In genomic region chr7:27095897-27096755, GRCh38 we compare ENCODE assay signal across 8 cellular contexts. TPM values are rescaled to one million over a fixed set of nuclear protein-coding genes. Genes with fewer than 3 reads are reported as not detected.
A peak's percentile ranks its signal among the peaks of the same experiment; 100 is the strongest.
DNase-seq lines count a peak whose midpoint lies in the region; ATAC-seq, FAIRE-seq and TF ChIP-seq lines count a peak whose summit lies in the region.

Gene HOXA1 (minus strand): TSS chr7:27096000. CDS start chr7:27095912, 88 bp downstream.

- H3K4me1 ChIP-seq in H1 (replicated peaks in 1 of 4; ENCODE audit: control insufficient read depth in 3 of 4, insufficient read depth in 4 of 4, low read length in 3 of 4) = peaks cover under 1 to 26% (median 16%) of the 10 kb centered on the region in 4 experiments

- no peak for TF ChIP-seq POLR2A in H1 (IDR thresholded peaks at IDR 0.05; ENCODE audit: control extremely low read depth in 1 of 2, low read depth in 2 of 2, low read length in 2 of 2)

- POLR2A ChIA-PET in activated CD4-positive, alpha-beta memory T cell treated with anti-CD3 and anti-CD28 coated beads for 36 hours (lab: Charles Lee) = no interaction called here
- POLR2A ChIA-PET in H1 (lab: Charles Lee; ENCODE audit: partially characterized antibody) = interaction anchor here (0.7 to 1.3 kb wide), 4 partner anchors 9 to 28 kb away, joined by 3 to 6 read pairs (median 3); no protein-coding TSS in a partner anchor

- H3K27me3 Mint-ChIP-seq in activated CD4-positive, alpha-beta memory T cell treated with anti-CD3 and anti-CD28 coated beads for 36 hours = peaks cover 62% of the 10 kb centered on the region

- DNase-seq in NCI-H524 treated with DMSO at 0.1 percent for 48 hours (lab: John Stamatoyannopoulos, UW) (peak; percentile 50), H1 (ENCODE audit: low read depth in 1 of 2, low spot score in 2 of 2) (peak in 1 of 2 experiments; percentile 79), mucosa of gallbladder (ENCODE audit: low spot score) (peak; percentile 65)
- DNase-seq in activated CD4-positive, alpha-beta memory T cell treated with anti-CD3 and anti-CD28 coated beads for 36 hours = peak; percentile 85
- peak; percentile 43 to 50 for DNase-seq in stimulated activated CD8-positive, alpha-beta memory T cell treated with anti-CD3 and anti-CD28 coated beads, Interleukin-7, amount 100 ng/mL, for 1 hour (ENCODE audit: low read depth in 2 of 2)

- no peak for FAIRE-seq in H1 (lab: Jason Lieb, UNC)

- 1% methylated on average over 25 of the region's 68 CpGs; no CpG with 5 or more reads in 1 of the 2 experiments for WGBS in H1 (ENCODE audit: extremely low coverage in 1 of 2, insufficient coverage in 1 of 2, insufficient read length in 1 of 2, insufficient replicate concordance in 2 of 2, low coverage in 1 of 2, low lambda C conversion rate in 2 of 2, missing lambda C conversion rate in 1 of 2), 2 experiments

- H3K9me3 ChIP-seq in H1 (ENCODE audit: insufficient read depth in 2 of 2, low read depth in 1 of 2, low read length in 1 of 2) = no peaks in the 10 kb centered on the region

- peak within 1 kb of the TSS; percentile 29; the same call in 1 of the 2 replicates for H2BK12ac ChIP-seq in H1 (ENCODE audit: low read depth, low read length)

- no peak within 1 kb of the TSS for H3K9ac ChIP-seq in H1 (replicated peaks in 1 of 4; ENCODE audit: extremely low read depth in 1 of 4, low read depth in 3 of 4, low read length in 3 of 4)

- H2AFZ ChIP-seq in H1 (ENCODE audit: low read length) = no peak within 1 kb of the TSS

- H2BK20ac ChIP-seq in H1 (ENCODE audit: low read length) = no peak within 1 kb of the TSS

- H3K27ac Mint-ChIP-seq in activated CD4-positive, alpha-beta memory T cell treated with anti-CD3 and anti-CD28 coated beads for 36 hours = no peak within 1 kb of the TSS

- CTCF ChIA-PET in activated CD4-positive, alpha-beta memory T cell treated with anti-CD3 and anti-CD28 coated beads for 36 hours (lab: Charles Lee) = interaction anchor here (1.3 to 2.2 kb wide), 4 partner anchors 55 to 409 kb away, joined by 4 to 10 read pairs (median 8); no protein-coding TSS in a partner anchor
- CTCF ChIA-PET in H1 (lab: Charles Lee; ENCODE audit: partially characterized antibody) = interaction anchor here (0.7 to 12.1 kb wide), 13 partner anchors 9 to 239 kb away, joined by 3 to 123 read pairs (median 4); partner anchors contain the start of genes HOXA3, HOXA5 and HOXA6

- H3K23me2 ChIP-seq in H1 (ENCODE audit: low read depth, low read length) = peaks cover 5% of the 10 kb centered on the region; the same call in 1 of the 2 replicates

- peak within 1 kb of the TSS; percentile 22 to 63 (median 30); a peak in 7 of 8 replicates for H3K4me3 ChIP-seq in H1 (ENCODE audit: extremely low read depth in 1 of 4, insufficient read depth in 2 of 4, low read depth in 3 of 4, low read length in 4 of 4)

- H3K79me2 ChIP-seq in H1 (ENCODE audit: control insufficient read depth in 1 of 2, insufficient read depth in 2 of 2, low read length in 2 of 2) = no peaks in the 10 kb centered on the region

- H3K18ac ChIP-seq in H1 (ENCODE audit: extremely low read depth, low read length) = no peak within 1 kb of the TSS; the same call in 1 of the 2 replicates

- intact Hi-C loops in activated CD4-positive, alpha-beta memory T cell treated with anti-CD3 and anti-CD28 coated beads for 36 hours (cut with micrococcal nuclease) = loop anchor here (1.0 to 5.0 kb wide), 4 partner anchors 38 to 1234 kb away; partner anchors contain the start of gene SKAP2

- no peak within 1 kb of the TSS for H2BK120ac ChIP-seq in H1 (replicated peaks; ENCODE audit: low read depth, low read length)

- no peak within 1 kb of the TSS for H3K14ac ChIP-seq in H1 (ENCODE audit: insufficient read length)

- peaks cover 86 to 100% (median 95%) of the 10 kb centered on the region in 4 experiments for H3K27me3 ChIP-seq in H1 (replicated peaks in 1 of 4; ENCODE audit: control insufficient read depth in 3 of 4, extremely low read depth in 1 of 4, insufficient read depth in 3 of 4, low read length in 3 of 4)

- no peaks in the 10 kb centered on the region for H3K79me1 ChIP-seq in H1 (ENCODE audit: low read depth, low read length)

- H4K5ac ChIP-seq in H1 (ENCODE audit: insufficient read length, low read depth, low read length) = no peak within 1 kb of the TSS

- H3K4me3 Mint-ChIP-seq in activated CD4-positive, alpha-beta memory T cell treated with anti-CD3 and anti-CD28 coated beads for 36 hours = peak within 1 kb of the TSS; percentile 66

- peak; percentile 8 to 25; a peak in 2 of 4 replicates for TF ChIP-seq RAD21 in H1 (IDR thresholded peaks at IDR 0.05 in 1 of 2, conservative IDR thresholded peaks at IDR 0.05 in 1 of 2; ENCODE audit: low read depth in 2 of 2, low read length in 2 of 2)

- H3K9me3 Mint-ChIP-seq in activated CD4-positive, alpha-beta memory T cell treated with anti-CD3 and anti-CD28 coated beads for 36 hours = no peaks in the 10 kb centered on the region

- peaks cover 18 to 30% of the 10 kb centered on the region in 2 experiments for H4K20me1 ChIP-seq in H1 (replicated peaks in 1 of 2; ENCODE audit: control insufficient read depth in 1 of 2, insufficient read depth in 2 of 2, low read length in 2 of 2)

- H3K56ac ChIP-seq in H1 (replicated peaks; ENCODE audit: insufficient read length, low read depth, low read length) = no peak within 1 kb of the TSS

- H3K27ac ChIP-seq in C4-2B (peak within 1 kb of the TSS; percentile 55), H1 (ENCODE audit: low read depth, low read length) (no peak within 1 kb of the TSS)

- H4K91ac ChIP-seq in H1 (replicated peaks; ENCODE audit: insufficient read length, low read length) = no peak within 1 kb of the TSS

- TF ChIP-seq EP300 in H1 (IDR thresholded peaks at IDR 0.05; ENCODE audit: borderline replicate concordance in 1 of 2, low read depth in 2 of 2, low read length in 2 of 2) = no peak

- H3K23ac ChIP-seq in H1 (ENCODE audit: insufficient read length) = no peak within 1 kb of the TSS

- H3K4me1 Mint-ChIP-seq in activated CD4-positive, alpha-beta memory T cell treated with anti-CD3 and anti-CD28 coated beads for 36 hours (ENCODE audit: low read depth) = peaks cover 15% of the 10 kb centered on the region

- peaks cover 6% of the 10 kb centered on the region for H3K36me3 Mint-ChIP-seq in activated CD4-positive, alpha-beta memory T cell treated with anti-CD3 and anti-CD28 coated beads for 36 hours

- no peak within 1 kb of the TSS for H3K4ac ChIP-seq in H1 (replicated peaks; ENCODE audit: insufficient read length, low read depth, low read length)

- H3K36me3 ChIP-seq in H1 (ENCODE audit: control insufficient read depth in 2 of 4, insufficient read depth in 4 of 4, low read length in 3 of 4) = no peaks in the 10 kb centered on the region

- peak; percentile 87 for ATAC-seq in GM19324 (IDR thresholded peaks at IDR 0.05; ENCODE audit: low FRiP score, unreplicated experiment)
- ATAC-seq in HG03432 (IDR thresholded peaks at IDR 0.05; ENCODE audit: unreplicated experiment) = peak; percentile 92

- H2BK15ac ChIP-seq in H1 (ENCODE audit: low read length) = no peak within 1 kb of the TSS; the same call in 1 of the 2 replicates

- H3K4me2 ChIP-seq in H1 (ENCODE audit: insufficient read depth in 1 of 2, low read depth in 2 of 2, low read length in 2 of 2) = peak within 1 kb of the TSS; percentile 70 to 78

- TF ChIP-seq CTCF in C4-2B (conservative IDR thresholded peaks at IDR 0.05) (no peak), H1 (IDR thresholded peaks at IDR 0.05; ENCODE audit: control extremely low read depth in 1 of 3, insufficient read depth in 1 of 3, low read depth in 1 of 3, low read length in 3 of 3) (no peak)

- 0 out of 2 replicates have a peak within 1 kb of the TSS, but pooled peaks have one; percentile 15 for H2AK5ac ChIP-seq in H1 (ENCODE audit: low read depth, low read length)

- no peak within 1 kb of the TSS for H2BK5ac ChIP-seq in H1 (ENCODE audit: low read depth, low read length)

- H4K8ac ChIP-seq in H1 (ENCODE audit: extremely low read depth, insufficient read depth, low read length) = no peak within 1 kb of the TSS; the same call in 1 of the 2 replicates

TF ChIP-seq in H1, 55 proteins besides CTCF, POLR2A, EP300 and RAD21 (continues in another document):
- TF ChIP-seq ATF2 (IDR thresholded peaks at IDR 0.05; ENCODE audit: low read length) = no peak
- no peak for TF ChIP-seq NRF1 (IDR thresholded peaks at IDR 0.05; ENCODE audit: low read depth, low read length)
- 0 out of 2 replicates have a peak, but pooled peaks have one; percentile 10 for TF ChIP-seq KDM1A (IDR thresholded peaks at IDR 0.05; ENCODE audit: borderline replicate concordance, low read length)
- peak; percentile 87 for TF ChIP-seq USF2 (IDR thresholded peaks at IDR 0.05; ENCODE audit: low read length)
- 0 out of 4 replicates have a peak, but pooled peaks of 1 of the 2 experiments have one; percentile 7 for TF ChIP-seq SIN3A (conservative IDR thresholded peaks at IDR 0.05 in 1 of 2, IDR thresholded peaks at IDR 0.05 in 1 of 2; ENCODE audit: low read depth in 1 of 2, low read length in 2 of 2)

RNA-seq across cellular contexts. Expression of gene HOXA1, which starts in this region (rescaled TPM):
- under 1 TPM; 0.29 to 0.43 TPM for total RNA-seq in activated CD4-positive, alpha-beta memory T cell treated with anti-CD3 and anti-CD28 coated beads for 36 hours
- not detected in 2 replicates for total RNA-seq in H1 (2021; fragmentation: NEBNext Ultra II Directional; extraction: Animal tissue kit (Norgen Biotek cat#: 25700))
- not detected in 2 replicates for polyA plus RNA-seq in H1 (2011; rRNA removed)
- polyA plus RNA-seq in H1 (2011; cell fraction: cytosol; rRNA removed) = not detected
- polyA plus RNA-seq in H1 (2011; cell fraction: nucleus; rRNA removed) = not detected
- polyA plus RNA-seq in H1 (2012, experiment 1 of 2) = not detected in 4 replicates
- polyA plus RNA-seq in H1 (2012, experiment 2 of 2) = not detected
- not detected for polyA plus RNA-seq in H1 (2013, experiment 1 of 2)
- polyA plus RNA-seq in H1 (2013, experiment 2 of 2) = 0.06 TPM
- polyA minus RNA-seq in H1 (2011; rRNA and poly(A)+ RNA removed) = not detected in 2 replicates
- not detected for polyA minus RNA-seq in H1 (2011; cell fraction: cytosol; rRNA and poly(A)+ RNA removed)
- not detected for polyA minus RNA-seq in H1 (2011; cell fraction: nucleus; rRNA and poly(A)+ RNA removed)
- 0.40 TPM for total RNA-seq in mucosa of gallbladder

Comparison
In these comparisons a context has a peak if more than half of its experiments do, and no peak if none do; other contexts are left out.
1. Peak in DNase-seq in activated CD4-positive, alpha-beta memory T cell treated with anti-CD3 and anti-CD28 coated beads for 36 hours; RNA of the gene not detected or under 1 TPM.
2. Peak in DNase-seq in mucosa of gallbladder; RNA of the gene not detected or under 1 TPM.